16 cellular contexts compared by ENCODE assay signal in genomic region chr4:53527342-53527741, GRCh38.
A peak's percentile ranks its signal among the peaks of the same experiment; 100 is the strongest.
DNase-seq lines count a peak whose midpoint lies in the region; ATAC-seq and TF ChIP-seq lines count a peak whose summit lies in the region.
"Had no signal": no experiment of that assay in that cellular context is flagged by ENCODE, and none has a peak within 500 bp of the region (broad histone marks: within the 10 kb centered on the region; RNA-seq: fewer than 3 reads in every experiment).

No MANE protein-coding gene starts in this region.

- CTCF ChIA-PET in HEK293 (lab: Yijun Ruan, JAX), result interaction anchor here (0.7 to 1.1 kb wide), 2 partner anchors 37 to 511 kb away, joined by 3 to 4 read pairs; no protein-coding TSS in a partner anchor

- ATAC-seq in GM21529 (IDR thresholded peaks at IDR 0.05; ENCODE audit: unreplicated experiment), result no peak

- H3K4ac ChIP-seq in mesendoderm (ENCODE audit: low read depth, low read length), result no peak overlapping the region

- H2BK5ac ChIP-seq in mesendoderm (ENCODE audit: low read length), result peak overlapping the region; percentile 2

- H3K79me1 ChIP-seq in mesendoderm (ENCODE audit: low read length), result no peaks in the 10 kb centered on the region

- no peaks in the 10 kb centered on the region for H3K9me3 ChIP-seq in HEK293 (ENCODE audit: control insufficient read depth, insufficient read depth, low read depth, low read length)
- H3K9me3 ChIP-seq: BLaER1 treated with 17β-estradiol and CSF1 and Interleukin-3, amounts not matched to agents 10 nM and 100 nM; HAP-1 had no signal

- DNase-seq in NCI-H1417 (lab: John Stamatoyannopoulos, UW) (peak in 2 of 3 experiments; percentile 20 to 74), NCI-H1417 treated with DMSO at 0.1 percent for 48 hours (lab: John Stamatoyannopoulos, UW) (no peak), islet precursor cell (peak; percentile 86), mesendoderm (peak; percentile 64), coronary artery (ENCODE audit: low spot score) (no peak), superior temporal gyrus (ENCODE audit: extremely low spot score) (no peak)
- DNase-seq: AML-193; Calu3; CD4-positive, alpha-beta T cell; DMS 273 treated with DMSO at 0.1 percent for 48 hours; GOT3 had no signal

- H3K56ac ChIP-seq in mesendoderm (ENCODE audit: low read length), result no peak overlapping the region

- H2AK5ac ChIP-seq in mesendoderm (ENCODE audit: low read length), result no peak overlapping the region

- H3K4me1 ChIP-seq in HEK293 (ENCODE audit: control insufficient read depth, insufficient read depth, low read length) (no peaks in the 10 kb centered on the region), mesendoderm (ENCODE audit: control insufficient read depth, low read depth, low read length) (peaks cover 17% of the 10 kb centered on the region)
- H3K4me1 ChIP-seq: BLaER1 treated with 17β-estradiol and CSF1 and Interleukin-3, amounts not matched to agents 10 nM and 100 nM; HAP-1 had no signal

- H2BK120ac ChIP-seq in mesendoderm (ENCODE audit: low read depth, low read length), result no peak overlapping the region

- no peak overlapping the region for H3K18ac ChIP-seq in mesendoderm (ENCODE audit: low read length)

- POLR2A ChIA-PET in HEK293 (lab: Yijun Ruan, JAX), result no interaction called here

- no peaks in the 10 kb centered on the region for H3K79me2 ChIP-seq in mesendoderm (ENCODE audit: control insufficient read depth, insufficient read depth, low read length)

- no peaks in the 10 kb centered on the region for H3K27me3 ChIP-seq in mesendoderm (ENCODE audit: insufficient read depth, low read length, poor library complexity)
- H3K27me3 ChIP-seq: BLaER1 treated with 17β-estradiol and CSF1 and Interleukin-3, amounts not matched to agents 10 nM and 100 nM had no signal

- H3K4me3 ChIP-seq in HEK293 (ENCODE audit: low read depth, low read length) (no peak overlapping the region), mesendoderm (ENCODE audit: low read length) (no peak overlapping the region), coronary artery (no peak overlapping the region)
- H3K4me3 ChIP-seq: BLaER1 treated with 17β-estradiol and CSF1 and Interleukin-3, amounts not matched to agents 10 nM and 100 nM; HAP-1 had no signal

- no peak overlapping the region for H3K23ac ChIP-seq in mesendoderm (ENCODE audit: low read length)

- no peak overlapping the region for H4K5ac ChIP-seq in mesendoderm (ENCODE audit: low read length)

- no peak overlapping the region for H2BK15ac ChIP-seq in mesendoderm (replicated peaks; ENCODE audit: low read depth)

- H3K36me3 ChIP-seq in HEK293 (ENCODE audit: control insufficient read depth in 2 of 2, insufficient read depth in 1 of 2, low read length in 2 of 2) (no peaks in the 10 kb centered on the region), mesendoderm (ENCODE audit: control insufficient read depth, insufficient read depth, low read length) (no peaks in the 10 kb centered on the region)
- H3K36me3 ChIP-seq: BLaER1 treated with 17β-estradiol and CSF1 and Interleukin-3, amounts not matched to agents 10 nM and 100 nM; HAP-1 had no signal

- H3K27ac ChIP-seq in HEK293 (ENCODE audit: extremely low read depth, low read depth, low read length) (no peak overlapping the region), mesendoderm (ENCODE audit: low read depth, low read length) (no peak overlapping the region), coronary artery (no peak overlapping the region)
- H3K27ac ChIP-seq: 22Rv1; BLaER1 treated with 17β-estradiol and CSF1 and Interleukin-3, amounts not matched to agents 10 nM and 100 nM had no signal

- H4K8ac ChIP-seq in mesendoderm (ENCODE audit: low read depth, low read length), result no peak overlapping the region

- no peak overlapping the region for H3K9ac ChIP-seq in mesendoderm (ENCODE audit: low read length)
- H3K9ac ChIP-seq: BLaER1 treated with 17β-estradiol and CSF1 and Interleukin-3, amounts not matched to agents 10 nM and 100 nM had no signal

- WGBS in mesendoderm (ENCODE audit: extremely low coverage, insufficient coverage, low lambda C conversion rate), result no CpG with 5 or more reads among the region's 1 CpG

- H3K4me2 ChIP-seq in mesendoderm (ENCODE audit: low read length), result no peak overlapping the region
- H3K4me2 ChIP-seq: BLaER1 treated with 17β-estradiol and CSF1 and Interleukin-3, amounts not matched to agents 10 nM and 100 nM had no signal

- no peak for TF ChIP-seq CTCF in HEK293 (tag by site-specific recombination; IDR thresholded peaks at IDR 0.05)
- no peak for TF ChIP-seq CTCF in coronary artery (IDR thresholded peaks at IDR 0.05)

TF ChIP-seq in HEK293, 187 proteins besides CTCF, POLR2A, EP300 and RAD21:
- TF ChIP-seq SP7 (tag by site-specific recombination; IDR thresholded peaks at IDR 0.05), result peak; percentile 39; the same call in 1 of the 2 replicates
- TF ChIP-seq ZNF501 (tag by site-specific recombination; IDR thresholded peaks at IDR 0.05), result no peak

Comparison
In these comparisons a context has a peak if more than half of its experiments do, and no peak if none do; other contexts are left out.
1. DNase-seq: peak in NCI-H1417 (2 of 3), islet precursor cell (single experiment) and mesendoderm (single experiment); none in NCI-H1417 treated with DMSO at 0.1 percent for 48 hours (single experiment), coronary artery (single experiment) and superior temporal gyrus (single experiment).